ENCODE assay signal across 1 cellular context in the genomic region with DNA sequence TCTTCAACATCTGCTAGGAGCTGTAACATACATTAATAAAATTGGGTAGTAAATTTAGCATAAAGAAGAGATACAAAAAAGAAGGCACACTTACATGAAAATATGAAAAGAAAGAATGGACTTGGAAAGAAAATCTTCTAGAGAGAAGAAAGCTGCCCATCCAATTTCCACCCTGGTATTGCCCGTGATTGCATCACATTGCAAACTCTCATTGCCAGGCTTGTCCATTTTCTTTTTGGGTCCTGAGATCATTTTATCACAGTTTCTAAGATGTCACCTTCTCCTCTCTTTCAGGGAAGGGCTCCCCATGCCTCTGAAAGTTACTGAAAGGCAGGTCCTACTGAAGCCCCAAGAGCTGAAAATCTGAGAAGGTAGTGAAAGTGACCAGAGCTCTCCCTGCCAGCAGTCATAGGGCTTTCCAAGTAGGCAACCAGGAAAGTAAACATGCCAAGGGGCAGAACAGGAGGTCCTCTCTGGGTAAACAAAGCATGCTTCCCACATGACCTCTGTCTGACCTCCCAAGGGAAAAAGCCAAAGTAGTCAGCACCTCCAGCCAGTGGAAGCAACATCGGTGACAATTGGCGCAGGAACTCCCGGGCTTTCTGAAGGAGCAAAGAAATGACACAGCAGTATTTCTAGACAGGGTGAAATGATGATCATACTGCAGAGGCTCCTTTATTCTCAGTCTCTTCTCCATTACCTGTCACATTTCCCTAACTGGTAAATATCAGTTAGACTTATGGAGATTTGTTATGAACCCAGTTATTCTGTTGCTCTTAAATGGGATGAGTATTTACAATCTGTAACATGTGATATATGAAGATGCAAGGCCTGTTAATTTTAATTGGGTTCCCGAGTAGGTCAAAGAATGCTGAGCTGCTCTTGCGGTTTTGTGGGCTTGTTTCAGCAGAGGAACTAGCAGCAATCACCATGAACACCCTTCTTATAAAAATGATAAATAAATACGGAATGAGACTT.
TF ChIP-seq lines count a peak whose summit lies in the region.

No MANE protein-coding gene starts in this region.

TF ChIP-seq in H1, 55 proteins besides CTCF, POLR2A, EP300 and RAD21:
- no peak for TF ChIP-seq CBX8 (IDR thresholded peaks at IDR 0.05; ENCODE audit: borderline replicate concordance, low read depth, low read length)
- peak; percentile 23; the same call in 1 of the 2 replicates for TF ChIP-seq CEBPB (IDR thresholded peaks at IDR 0.05; ENCODE audit: low read depth, low read length)
- no peak for TF ChIP-seq BRCA1 (IDR thresholded peaks at IDR 0.05; ENCODE audit: low read depth, low read length)
